Comparison of ENCODE assay signal across 1 cellular context in the genomic region with DNA sequence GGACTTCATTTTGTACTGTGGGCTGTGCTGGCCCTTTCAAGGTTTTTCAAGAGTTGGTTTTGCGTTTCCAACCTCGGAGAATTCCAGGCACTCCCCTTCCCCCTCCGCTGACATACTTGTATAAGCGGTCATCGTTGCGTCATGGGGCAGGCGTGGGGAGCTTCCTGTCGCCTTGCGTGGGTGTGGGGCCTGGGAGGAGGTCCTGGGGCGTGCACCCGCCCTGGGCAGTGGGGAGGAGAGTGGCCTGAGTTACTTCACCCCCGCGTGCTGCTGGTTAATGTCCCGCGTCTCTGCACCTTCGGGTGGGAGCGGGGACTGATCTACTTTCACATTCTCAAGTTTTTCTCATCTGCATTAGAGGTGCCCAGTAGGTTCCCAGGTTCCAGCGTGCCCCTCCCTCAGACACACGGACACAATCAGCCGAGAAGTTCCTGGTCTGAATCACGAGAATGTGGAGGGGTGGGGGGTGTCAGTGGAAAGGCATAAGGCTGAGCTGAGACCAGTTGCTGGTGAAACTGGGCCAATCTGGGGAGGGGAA.
TF ChIP-seq lines count a peak whose summit lies in the region.

No MANE protein-coding gene starts in this region.

TF ChIP-seq in K562, 482 proteins besides CTCF, POLR2A, EP300 and RAD21 (continued from another document):
- TF ChIP-seq, protein P1, sequence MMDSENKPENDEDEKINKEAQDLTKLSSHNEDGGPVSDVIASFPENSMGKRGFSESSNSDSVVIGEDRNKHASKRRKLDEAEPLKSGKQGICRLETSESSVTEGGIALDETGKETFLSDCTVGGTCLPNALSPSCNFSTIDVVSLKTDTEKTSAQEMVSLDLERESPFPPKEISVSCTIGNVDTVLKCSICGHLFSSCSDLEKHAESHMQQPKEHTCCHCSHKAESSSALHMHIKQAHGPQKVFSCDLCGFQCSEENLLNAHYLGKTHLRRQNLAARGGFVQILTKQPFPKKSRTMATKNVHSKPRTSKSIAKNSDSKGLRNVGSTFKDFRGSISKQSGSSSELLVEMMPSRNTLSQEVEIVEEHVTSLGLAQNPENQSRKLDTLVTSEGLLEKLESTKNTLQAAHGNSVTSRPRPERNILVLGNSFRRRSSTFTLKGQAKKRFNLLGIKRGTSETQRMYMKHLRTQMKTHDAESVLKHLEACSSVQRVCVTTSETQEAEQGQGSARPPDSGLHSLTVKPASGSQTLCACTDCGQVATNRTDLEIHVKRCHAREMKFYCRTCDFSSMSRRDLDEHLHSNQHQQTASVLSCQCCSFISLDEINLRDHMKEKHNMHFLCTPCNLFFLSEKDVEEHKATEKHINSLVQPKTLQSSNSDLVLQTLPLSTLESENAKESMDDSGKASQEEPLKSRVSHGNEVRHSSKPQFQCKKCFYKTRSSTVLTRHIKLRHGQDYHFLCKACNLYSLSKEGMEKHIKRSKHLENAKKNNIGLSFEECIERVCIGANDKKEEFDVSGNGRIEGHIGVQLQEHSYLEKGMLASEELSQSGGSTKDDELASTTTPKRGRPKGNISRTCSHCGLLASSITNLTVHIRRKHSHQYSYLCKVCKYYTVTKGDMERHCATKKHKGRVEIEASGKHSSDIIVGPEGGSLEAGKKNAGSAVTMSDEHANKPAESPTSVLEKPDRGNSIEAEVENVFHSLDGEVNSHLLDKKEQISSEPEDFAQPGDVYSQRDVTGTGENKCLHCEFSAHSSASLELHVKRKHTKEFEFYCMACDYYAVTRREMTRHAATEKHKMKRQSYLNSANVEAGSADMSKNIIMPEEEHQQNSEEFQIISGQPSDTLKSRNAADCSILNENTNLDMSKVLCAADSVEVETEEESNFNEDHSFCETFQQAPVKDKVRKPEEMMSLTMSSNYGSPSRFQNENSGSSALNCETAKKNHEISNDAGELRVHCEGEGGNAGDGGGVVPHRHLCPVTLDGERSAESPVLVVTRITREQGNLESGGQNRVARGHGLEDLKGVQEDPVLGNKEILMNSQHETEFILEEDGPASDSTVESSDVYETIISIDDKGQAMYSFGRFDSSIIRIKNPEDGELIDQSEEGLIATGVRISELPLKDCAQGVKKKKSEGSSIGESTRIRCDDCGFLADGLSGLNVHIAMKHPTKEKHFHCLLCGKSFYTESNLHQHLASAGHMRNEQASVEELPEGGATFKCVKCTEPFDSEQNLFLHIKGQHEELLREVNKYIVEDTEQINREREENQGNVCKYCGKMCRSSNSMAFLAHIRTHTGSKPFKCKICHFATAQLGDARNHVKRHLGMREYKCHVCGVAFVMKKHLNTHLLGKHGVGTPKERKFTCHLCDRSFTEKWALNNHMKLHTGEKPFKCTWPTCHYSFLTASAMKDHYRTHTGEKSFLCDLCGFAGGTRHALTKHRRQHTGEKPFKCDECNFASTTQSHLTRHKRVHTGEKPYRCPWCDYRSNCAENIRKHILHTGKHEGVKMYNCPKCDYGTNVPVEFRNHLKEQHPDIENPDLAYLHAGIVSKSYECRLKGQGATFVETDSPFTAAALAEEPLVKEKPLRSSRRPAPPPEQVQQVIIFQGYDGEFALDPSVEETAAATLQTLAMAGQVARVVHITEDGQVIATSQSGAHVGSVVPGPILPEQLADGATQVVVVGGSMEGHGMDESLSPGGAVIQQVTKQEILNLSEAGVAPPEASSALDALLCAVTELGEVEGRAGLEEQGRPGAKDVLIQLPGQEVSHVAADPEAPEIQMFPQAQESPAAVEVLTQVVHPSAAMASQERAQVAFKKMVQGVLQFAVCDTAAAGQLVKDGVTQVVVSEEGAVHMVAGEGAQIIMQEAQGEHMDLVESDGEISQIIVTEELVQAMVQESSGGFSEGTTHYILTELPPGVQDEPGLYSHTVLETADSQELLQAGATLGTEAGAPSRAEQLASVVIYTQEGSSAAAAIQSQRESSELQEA (IDR thresholded peaks at IDR 0.05; ENCODE audit: low read depth), result no peak
- peak; percentile 46; the same call in 1 of the 2 replicates for TF ChIP-seq MBD2 (IDR thresholded peaks at IDR 0.05; ENCODE audit: borderline replicate concordance, low read depth)
- no peak for TF ChIP-seq NEUROD1 (IDR thresholded peaks at IDR 0.05; ENCODE audit: borderline replicate concordance, low read depth, low read length, partially characterized antibody)
- no peak for TF ChIP-seq NFRKB (IDR thresholded peaks at IDR 0.05; ENCODE audit: low read depth)
- TF ChIP-seq, protein P2, sequence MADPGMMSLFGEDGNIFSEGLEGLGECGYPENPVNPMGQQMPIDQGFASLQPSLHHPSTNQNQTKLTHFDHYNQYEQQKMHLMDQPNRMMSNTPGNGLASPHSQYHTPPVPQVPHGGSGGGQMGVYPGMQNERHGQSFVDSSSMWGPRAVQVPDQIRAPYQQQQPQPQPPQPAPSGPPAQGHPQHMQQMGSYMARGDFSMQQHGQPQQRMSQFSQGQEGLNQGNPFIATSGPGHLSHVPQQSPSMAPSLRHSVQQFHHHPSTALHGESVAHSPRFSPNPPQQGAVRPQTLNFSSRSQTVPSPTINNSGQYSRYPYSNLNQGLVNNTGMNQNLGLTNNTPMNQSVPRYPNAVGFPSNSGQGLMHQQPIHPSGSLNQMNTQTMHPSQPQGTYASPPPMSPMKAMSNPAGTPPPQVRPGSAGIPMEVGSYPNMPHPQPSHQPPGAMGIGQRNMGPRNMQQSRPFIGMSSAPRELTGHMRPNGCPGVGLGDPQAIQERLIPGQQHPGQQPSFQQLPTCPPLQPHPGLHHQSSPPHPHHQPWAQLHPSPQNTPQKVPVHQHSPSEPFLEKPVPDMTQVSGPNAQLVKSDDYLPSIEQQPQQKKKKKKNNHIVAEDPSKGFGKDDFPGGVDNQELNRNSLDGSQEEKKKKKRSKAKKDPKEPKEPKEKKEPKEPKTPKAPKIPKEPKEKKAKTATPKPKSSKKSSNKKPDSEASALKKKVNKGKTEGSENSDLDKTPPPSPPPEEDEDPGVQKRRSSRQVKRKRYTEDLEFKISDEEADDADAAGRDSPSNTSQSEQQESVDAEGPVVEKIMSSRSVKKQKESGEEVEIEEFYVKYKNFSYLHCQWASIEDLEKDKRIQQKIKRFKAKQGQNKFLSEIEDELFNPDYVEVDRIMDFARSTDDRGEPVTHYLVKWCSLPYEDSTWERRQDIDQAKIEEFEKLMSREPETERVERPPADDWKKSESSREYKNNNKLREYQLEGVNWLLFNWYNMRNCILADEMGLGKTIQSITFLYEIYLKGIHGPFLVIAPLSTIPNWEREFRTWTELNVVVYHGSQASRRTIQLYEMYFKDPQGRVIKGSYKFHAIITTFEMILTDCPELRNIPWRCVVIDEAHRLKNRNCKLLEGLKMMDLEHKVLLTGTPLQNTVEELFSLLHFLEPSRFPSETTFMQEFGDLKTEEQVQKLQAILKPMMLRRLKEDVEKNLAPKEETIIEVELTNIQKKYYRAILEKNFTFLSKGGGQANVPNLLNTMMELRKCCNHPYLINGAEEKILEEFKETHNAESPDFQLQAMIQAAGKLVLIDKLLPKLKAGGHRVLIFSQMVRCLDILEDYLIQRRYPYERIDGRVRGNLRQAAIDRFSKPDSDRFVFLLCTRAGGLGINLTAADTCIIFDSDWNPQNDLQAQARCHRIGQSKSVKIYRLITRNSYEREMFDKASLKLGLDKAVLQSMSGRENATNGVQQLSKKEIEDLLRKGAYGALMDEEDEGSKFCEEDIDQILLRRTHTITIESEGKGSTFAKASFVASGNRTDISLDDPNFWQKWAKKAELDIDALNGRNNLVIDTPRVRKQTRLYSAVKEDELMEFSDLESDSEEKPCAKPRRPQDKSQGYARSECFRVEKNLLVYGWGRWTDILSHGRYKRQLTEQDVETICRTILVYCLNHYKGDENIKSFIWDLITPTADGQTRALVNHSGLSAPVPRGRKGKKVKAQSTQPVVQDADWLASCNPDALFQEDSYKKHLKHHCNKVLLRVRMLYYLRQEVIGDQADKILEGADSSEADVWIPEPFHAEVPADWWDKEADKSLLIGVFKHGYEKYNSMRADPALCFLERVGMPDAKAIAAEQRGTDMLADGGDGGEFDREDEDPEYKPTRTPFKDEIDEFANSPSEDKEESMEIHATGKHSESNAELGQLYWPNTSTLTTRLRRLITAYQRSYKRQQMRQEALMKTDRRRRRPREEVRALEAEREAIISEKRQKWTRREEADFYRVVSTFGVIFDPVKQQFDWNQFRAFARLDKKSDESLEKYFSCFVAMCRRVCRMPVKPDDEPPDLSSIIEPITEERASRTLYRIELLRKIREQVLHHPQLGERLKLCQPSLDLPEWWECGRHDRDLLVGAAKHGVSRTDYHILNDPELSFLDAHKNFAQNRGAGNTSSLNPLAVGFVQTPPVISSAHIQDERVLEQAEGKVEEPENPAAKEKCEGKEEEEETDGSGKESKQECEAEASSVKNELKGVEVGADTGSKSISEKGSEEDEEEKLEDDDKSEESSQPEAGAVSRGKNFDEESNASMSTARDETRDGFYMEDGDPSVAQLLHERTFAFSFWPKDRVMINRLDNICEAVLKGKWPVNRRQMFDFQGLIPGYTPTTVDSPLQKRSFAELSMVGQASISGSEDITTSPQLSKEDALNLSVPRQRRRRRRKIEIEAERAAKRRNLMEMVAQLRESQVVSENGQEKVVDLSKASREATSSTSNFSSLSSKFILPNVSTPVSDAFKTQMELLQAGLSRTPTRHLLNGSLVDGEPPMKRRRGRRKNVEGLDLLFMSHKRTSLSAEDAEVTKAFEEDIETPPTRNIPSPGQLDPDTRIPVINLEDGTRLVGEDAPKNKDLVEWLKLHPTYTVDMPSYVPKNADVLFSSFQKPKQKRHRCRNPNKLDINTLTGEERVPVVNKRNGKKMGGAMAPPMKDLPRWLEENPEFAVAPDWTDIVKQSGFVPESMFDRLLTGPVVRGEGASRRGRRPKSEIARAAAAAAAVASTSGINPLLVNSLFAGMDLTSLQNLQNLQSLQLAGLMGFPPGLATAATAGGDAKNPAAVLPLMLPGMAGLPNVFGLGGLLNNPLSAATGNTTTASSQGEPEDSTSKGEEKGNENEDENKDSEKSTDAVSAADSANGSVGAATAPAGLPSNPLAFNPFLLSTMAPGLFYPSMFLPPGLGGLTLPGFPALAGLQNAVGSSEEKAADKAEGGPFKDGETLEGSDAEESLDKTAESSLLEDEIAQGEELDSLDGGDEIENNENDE (IDR thresholded peaks at IDR 0.05; ENCODE audit: low read depth, low read length), result peak; percentile 9
- TF ChIP-seq PTTG1 (tag; IDR thresholded peaks at IDR 0.05; ENCODE audit: low read depth), result no peak
- TF ChIP-seq SMARCA5 (IDR thresholded peaks at IDR 0.05), result no peak
- no peak for TF ChIP-seq KLF1 (tag; IDR thresholded peaks at IDR 0.05)
- no peak for TF ChIP-seq ZNF133 (CRISPR knock-in tag; IDR thresholded peaks at IDR 0.05)
- no peak for TF ChIP-seq KAT8 (IDR thresholded peaks at IDR 0.05; ENCODE audit: low read depth)
- no peak for TF ChIP-seq HMG20A (CRISPR knock-in tag; conservative IDR thresholded peaks at IDR 0.05)
- no peak for TF ChIP-seq TCF7 (IDR thresholded peaks at IDR 0.05; ENCODE audit: borderline replicate concordance)
- 0 out of 2 replicates have a peak, but pooled peaks have one; percentile 14 for TF ChIP-seq SRSF1 (IDR thresholded peaks at IDR 0.05; ENCODE audit: low read depth, low read length)
- TF ChIP-seq, protein P3, sequence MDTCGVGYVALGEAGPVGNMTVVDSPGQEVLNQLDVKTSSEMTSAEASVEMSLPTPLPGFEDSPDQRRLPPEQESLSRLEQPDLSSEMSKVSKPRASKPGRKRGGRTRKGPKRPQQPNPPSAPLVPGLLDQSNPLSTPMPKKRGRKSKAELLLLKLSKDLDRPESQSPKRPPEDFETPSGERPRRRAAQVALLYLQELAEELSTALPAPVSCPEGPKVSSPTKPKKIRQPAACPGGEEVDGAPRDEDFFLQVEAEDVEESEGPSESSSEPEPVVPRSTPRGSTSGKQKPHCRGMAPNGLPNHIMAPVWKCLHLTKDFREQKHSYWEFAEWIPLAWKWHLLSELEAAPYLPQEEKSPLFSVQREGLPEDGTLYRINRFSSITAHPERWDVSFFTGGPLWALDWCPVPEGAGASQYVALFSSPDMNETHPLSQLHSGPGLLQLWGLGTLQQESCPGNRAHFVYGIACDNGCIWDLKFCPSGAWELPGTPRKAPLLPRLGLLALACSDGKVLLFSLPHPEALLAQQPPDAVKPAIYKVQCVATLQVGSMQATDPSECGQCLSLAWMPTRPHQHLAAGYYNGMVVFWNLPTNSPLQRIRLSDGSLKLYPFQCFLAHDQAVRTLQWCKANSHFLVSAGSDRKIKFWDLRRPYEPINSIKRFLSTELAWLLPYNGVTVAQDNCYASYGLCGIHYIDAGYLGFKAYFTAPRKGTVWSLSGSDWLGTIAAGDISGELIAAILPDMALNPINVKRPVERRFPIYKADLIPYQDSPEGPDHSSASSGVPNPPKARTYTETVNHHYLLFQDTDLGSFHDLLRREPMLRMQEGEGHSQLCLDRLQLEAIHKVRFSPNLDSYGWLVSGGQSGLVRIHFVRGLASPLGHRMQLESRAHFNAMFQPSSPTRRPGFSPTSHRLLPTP (IDR thresholded peaks at IDR 0.05; ENCODE audit: borderline replicate concordance, extremely low read depth, insufficient read length), result no peak
- 0 out of 2 replicates have a peak, but pooled peaks have one; percentile 30 for TF ChIP-seq BCOR (IDR thresholded peaks at IDR 0.05)
- no peak for TF ChIP-seq EHMT2 (IDR thresholded peaks at IDR 0.05)
